In the genomic region with DNA sequence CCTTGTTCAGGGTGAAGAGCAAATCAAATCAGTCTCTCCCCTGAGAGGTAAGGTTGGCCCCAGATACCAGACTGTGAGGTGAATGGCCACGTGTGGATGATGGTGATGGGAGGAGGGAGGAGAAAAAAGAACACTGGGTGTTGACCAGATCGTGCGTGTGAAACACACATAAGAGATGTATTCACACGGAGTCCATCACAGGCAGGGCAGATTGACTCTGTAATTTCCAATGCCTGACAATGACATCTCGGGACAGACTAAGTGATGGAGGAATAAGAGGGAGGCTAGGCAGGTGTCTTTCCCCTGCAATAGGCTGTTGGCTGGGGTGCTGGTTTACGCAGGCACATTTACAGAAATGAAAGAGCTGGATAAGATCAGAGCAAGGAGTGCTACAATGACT, we compare ENCODE assay signal across 2 cellular contexts.
TF ChIP-seq lines count a peak whose summit lies in the region.

No MANE protein-coding gene starts in this region.

TF ChIP-seq in SK-N-SH, 30 proteins besides CTCF, POLR2A, EP300 and RAD21 (continued from another document):
- TF ChIP-seq IRF3 (IDR thresholded peaks at IDR 0.05; ENCODE audit: low read depth, low read length) (no peak), MEF2A (IDR thresholded peaks at IDR 0.05; ENCODE audit: borderline replicate concordance, low read depth) (no peak), TAF1 (IDR thresholded peaks at IDR 0.05; ENCODE audit: borderline replicate concordance, low read depth, low read length) (no peak), FOXM1 (IDR thresholded peaks at IDR 0.05; ENCODE audit: low read depth) (no peak), POLR2AphosphoS5 (IDR thresholded peaks at IDR 0.05; ENCODE audit: low read depth, low read length) (no peak), RCOR1 (IDR thresholded peaks at IDR 0.05; ENCODE audit: low read length) (no peak), RFX5 (IDR thresholded peaks at IDR 0.05; ENCODE audit: low read length) (no peak), GATA2 (CRISPR knock-in tag; IDR thresholded peaks at IDR 0.05) (no peak), FOSL2 (IDR thresholded peaks at IDR 0.05; ENCODE audit: borderline replicate concordance, low read depth) (no peak), EZH2phosphoT487 (IDR thresholded peaks at IDR 0.05; ENCODE audit: borderline replicate concordance, low read depth) (no peak), NFIC (IDR thresholded peaks at IDR 0.05; ENCODE audit: borderline replicate concordance) (no peak)
- TF ChIP-seq, protein P1, sequence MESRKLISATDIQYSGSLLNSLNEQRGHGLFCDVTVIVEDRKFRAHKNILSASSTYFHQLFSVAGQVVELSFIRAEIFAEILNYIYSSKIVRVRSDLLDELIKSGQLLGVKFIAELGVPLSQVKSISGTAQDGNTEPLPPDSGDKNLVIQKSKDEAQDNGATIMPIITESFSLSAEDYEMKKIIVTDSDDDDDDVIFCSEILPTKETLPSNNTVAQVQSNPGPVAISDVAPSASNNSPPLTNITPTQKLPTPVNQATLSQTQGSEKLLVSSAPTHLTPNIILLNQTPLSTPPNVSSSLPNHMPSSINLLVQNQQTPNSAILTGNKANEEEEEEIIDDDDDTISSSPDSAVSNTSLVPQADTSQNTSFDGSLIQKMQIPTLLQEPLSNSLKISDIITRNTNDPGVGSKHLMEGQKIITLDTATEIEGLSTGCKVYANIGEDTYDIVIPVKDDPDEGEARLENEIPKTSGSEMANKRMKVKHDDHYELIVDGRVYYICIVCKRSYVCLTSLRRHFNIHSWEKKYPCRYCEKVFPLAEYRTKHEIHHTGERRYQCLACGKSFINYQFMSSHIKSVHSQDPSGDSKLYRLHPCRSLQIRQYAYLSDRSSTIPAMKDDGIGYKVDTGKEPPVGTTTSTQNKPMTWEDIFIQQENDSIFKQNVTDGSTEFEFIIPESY (IDR thresholded peaks at IDR 0.05; ENCODE audit: borderline replicate concordance, low read depth) = no peak
- TF ChIP-seq, protein P2, sequence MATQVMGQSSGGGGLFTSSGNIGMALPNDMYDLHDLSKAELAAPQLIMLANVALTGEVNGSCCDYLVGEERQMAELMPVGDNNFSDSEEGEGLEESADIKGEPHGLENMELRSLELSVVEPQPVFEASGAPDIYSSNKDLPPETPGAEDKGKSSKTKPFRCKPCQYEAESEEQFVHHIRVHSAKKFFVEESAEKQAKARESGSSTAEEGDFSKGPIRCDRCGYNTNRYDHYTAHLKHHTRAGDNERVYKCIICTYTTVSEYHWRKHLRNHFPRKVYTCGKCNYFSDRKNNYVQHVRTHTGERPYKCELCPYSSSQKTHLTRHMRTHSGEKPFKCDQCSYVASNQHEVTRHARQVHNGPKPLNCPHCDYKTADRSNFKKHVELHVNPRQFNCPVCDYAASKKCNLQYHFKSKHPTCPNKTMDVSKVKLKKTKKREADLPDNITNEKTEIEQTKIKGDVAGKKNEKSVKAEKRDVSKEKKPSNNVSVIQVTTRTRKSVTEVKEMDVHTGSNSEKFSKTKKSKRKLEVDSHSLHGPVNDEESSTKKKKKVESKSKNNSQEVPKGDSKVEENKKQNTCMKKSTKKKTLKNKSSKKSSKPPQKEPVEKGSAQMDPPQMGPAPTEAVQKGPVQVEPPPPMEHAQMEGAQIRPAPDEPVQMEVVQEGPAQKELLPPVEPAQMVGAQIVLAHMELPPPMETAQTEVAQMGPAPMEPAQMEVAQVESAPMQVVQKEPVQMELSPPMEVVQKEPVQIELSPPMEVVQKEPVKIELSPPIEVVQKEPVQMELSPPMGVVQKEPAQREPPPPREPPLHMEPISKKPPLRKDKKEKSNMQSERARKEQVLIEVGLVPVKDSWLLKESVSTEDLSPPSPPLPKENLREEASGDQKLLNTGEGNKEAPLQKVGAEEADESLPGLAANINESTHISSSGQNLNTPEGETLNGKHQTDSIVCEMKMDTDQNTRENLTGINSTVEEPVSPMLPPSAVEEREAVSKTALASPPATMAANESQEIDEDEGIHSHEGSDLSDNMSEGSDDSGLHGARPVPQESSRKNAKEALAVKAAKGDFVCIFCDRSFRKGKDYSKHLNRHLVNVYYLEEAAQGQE (IDR thresholded peaks at IDR 0.05; ENCODE audit: low read depth, low read length) = no peak
TF ChIP-seq in SK-N-SH: peak in this region for 0.

TF ChIP-seq in SK-N-SH treated with all-trans-retinoic acid at 6 μM for 48 hours, 23 proteins besides CTCF, POLR2A, EP300 and RAD21 (continued from another document):
- TF ChIP-seq, protein P3, sequence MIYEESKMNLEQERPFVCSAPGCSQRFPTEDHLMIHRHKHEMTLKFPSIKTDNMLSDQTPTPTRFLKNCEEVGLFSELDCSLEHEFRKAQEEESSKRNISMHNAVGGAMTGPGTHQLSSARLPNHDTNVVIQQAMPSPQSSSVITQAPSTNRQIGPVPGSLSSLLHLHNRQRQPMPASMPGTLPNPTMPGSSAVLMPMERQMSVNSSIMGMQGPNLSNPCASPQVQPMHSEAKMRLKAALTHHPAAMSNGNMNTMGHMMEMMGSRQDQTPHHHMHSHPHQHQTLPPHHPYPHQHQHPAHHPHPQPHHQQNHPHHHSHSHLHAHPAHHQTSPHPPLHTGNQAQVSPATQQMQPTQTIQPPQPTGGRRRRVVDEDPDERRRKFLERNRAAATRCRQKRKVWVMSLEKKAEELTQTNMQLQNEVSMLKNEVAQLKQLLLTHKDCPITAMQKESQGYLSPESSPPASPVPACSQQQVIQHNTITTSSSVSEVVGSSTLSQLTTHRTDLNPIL (CRISPR knock-in tag; IDR thresholded peaks at IDR 0.05; ENCODE audit: low read depth) = no peak
- TF ChIP-seq CSDC2 (CRISPR knock-in tag; IDR thresholded peaks at IDR 0.05) (no peak), PATZ1 (CRISPR knock-in tag; IDR thresholded peaks at IDR 0.05; ENCODE audit: borderline replicate concordance) (no peak), ZFP3 (CRISPR knock-in tag; IDR thresholded peaks at IDR 0.05) (no peak), ZNF70 (CRISPR knock-in tag; IDR thresholded peaks at IDR 0.05) (no peak), ZNF8 (CRISPR knock-in tag; IDR thresholded peaks at IDR 0.05) (no peak), ZC3H10 (CRISPR knock-in tag; IDR thresholded peaks at IDR 0.05) (no peak)
